ENCODE assay signal across 11 cellular contexts in the genomic region with DNA sequence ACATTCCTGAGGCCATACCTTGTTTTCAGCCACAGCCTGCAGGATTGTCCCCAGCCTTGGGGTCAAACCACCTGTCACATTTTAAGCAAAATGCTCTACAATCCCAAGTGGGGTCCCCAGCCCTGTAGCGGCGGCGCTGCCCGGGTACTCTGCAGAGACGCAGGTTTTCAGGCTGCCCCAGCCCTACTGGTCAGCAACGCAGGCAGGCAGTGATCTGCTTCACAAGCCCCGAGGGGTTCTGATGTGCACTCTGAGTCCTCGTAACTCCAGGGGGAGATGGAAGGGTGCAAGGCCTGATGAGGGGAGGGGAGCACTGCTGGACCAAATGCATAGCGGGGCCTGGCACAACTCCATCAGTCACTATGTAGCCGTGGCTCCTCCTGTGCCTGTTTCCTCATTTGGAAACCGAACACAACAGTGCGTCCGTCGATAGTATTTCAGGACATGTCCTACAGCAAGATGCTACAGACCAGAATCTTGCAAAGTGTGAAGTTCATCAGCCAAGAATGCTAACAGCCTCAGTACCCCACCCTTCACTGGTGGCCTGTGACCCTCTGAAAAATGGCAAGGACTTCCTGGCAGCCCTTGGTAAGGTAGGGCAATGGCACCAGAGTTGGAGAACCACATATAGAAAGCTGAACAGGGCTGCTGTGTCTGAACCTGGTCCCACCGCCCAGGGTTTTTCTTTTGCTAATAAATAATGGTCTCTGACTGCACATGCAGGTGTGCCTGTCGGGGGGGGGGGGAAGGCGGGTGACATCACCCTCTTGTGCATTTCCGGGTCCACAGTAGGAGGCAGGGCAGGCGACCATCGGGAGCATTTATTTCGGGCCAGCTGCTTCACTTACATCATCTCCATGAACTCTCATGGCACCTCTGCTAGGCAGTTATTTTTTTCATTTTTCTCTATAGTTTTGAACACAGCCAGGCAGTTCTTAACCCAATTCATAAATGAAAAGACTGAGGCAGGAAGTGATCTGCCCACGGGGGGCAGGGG. TPM values are rescaled to one million over a fixed set of nuclear protein-coding genes. Genes with fewer than 3 reads are reported as not detected.
DNase-seq lines count a peak whose midpoint lies in the region; ATAC-seq and TF ChIP-seq lines count a peak whose summit lies in the region.
"Had no signal": no experiment of that assay in that cellular context is flagged by ENCODE, and none has a peak within 500 bp of the region (broad histone marks: within the 10 kb centered on the region; RNA-seq: fewer than 3 reads in every experiment).

No MANE protein-coding gene starts in this region.

- no peaks in the 10 kb centered on the region for H3K27me3 Mint-ChIP-seq in type B pancreatic cell
- H3K27me3 Mint-ChIP-seq: naive thymus-derived CD8-positive, alpha-beta T cell had no signal

- peak; percentile 10 for ATAC-seq in left ventricle myocardium superior
- ATAC-seq in Right ventricle myocardium superior (ENCODE audit: poor library complexity), result no peak
- no peak for ATAC-seq in GM21786 (IDR thresholded peaks at IDR 0.05; ENCODE audit: unreplicated experiment)
- no peak for ATAC-seq in GM19395 (IDR thresholded peaks at IDR 0.05; ENCODE audit: unreplicated experiment)
- ATAC-seq: naive thymus-derived CD8-positive, alpha-beta T cell had no signal

- no peak for TF ChIP-seq CTCF in type B pancreatic cell (conservative IDR thresholded peaks at IDR 0.05)

- DNase-seq in left ventricle myocardium superior (no peak), Right ventricle myocardium superior (no peak), NCI-H774 (lab: John Stamatoyannopoulos, UW) (peak; percentile 47), glomerular visceral epithelial cell (ENCODE audit: extremely low spot score) (peak; percentile 46), type B pancreatic cell (ENCODE audit: extremely low spot score, unreplicated experiment) (no peak), HCEC 1CT (no peak)
- DNase-seq: activated T-cell treated with anti-CD3 and anti-CD28 coated beads, Interleukin-2, amount 50 U/mL, for 1 hour; naive thymus-derived CD8-positive, alpha-beta T cell; T-helper 2 cell had no signal

- H3K36me3 Mint-ChIP-seq in type B pancreatic cell, result peaks cover 11% of the 10 kb centered on the region

- intact Hi-C loops in left ventricle myocardium superior (cut with micrococcal nuclease), result no loop called here
- intact Hi-C loops in Right ventricle myocardium superior (cut with DNase I), result no loop called here

- no peaks in the 10 kb centered on the region for H3K9me3 Mint-ChIP-seq in type B pancreatic cell
- H3K9me3 Mint-ChIP-seq: naive thymus-derived CD8-positive, alpha-beta T cell had no signal

- H3K4me3 Mint-ChIP-seq in type B pancreatic cell, result no peak overlapping the region
- H3K4me3 Mint-ChIP-seq: naive thymus-derived CD8-positive, alpha-beta T cell had no signal

- peaks cover 16% of the 10 kb centered on the region for H3K4me1 Mint-ChIP-seq in type B pancreatic cell (ENCODE audit: unreplicated experiment)

- H3K27ac Mint-ChIP-seq in type B pancreatic cell, result peak overlapping the region; percentile 26

RNA-seq across cellular contexts. Expression of gene TFCP2L1, which starts 50.6 kb away (rescaled TPM):
- total RNA-seq in left ventricle myocardium superior, result 0.17 TPM
- 0.19 TPM for total RNA-seq in Right ventricle myocardium superior
- 3.0 and 4.6 TPM in 2 replicates for total RNA-seq in type B pancreatic cell (ENCODE audit: low replicate concordance)
- total RNA-seq: naive thymus-derived CD8-positive, alpha-beta T cell had no signal

Comparison
In these comparisons a context has a peak if more than half of its experiments do, and no peak if none do; other contexts are left out.
1. DNase-seq: peak in NCI-H774 (single experiment) and glomerular visceral epithelial cell (single experiment); none in left ventricle myocardium superior (single experiment), Right ventricle myocardium superior (single experiment), type B pancreatic cell (single experiment) and HCEC 1CT (single experiment).